17 cellular contexts compared by ENCODE assay signal in the genomic region with DNA sequence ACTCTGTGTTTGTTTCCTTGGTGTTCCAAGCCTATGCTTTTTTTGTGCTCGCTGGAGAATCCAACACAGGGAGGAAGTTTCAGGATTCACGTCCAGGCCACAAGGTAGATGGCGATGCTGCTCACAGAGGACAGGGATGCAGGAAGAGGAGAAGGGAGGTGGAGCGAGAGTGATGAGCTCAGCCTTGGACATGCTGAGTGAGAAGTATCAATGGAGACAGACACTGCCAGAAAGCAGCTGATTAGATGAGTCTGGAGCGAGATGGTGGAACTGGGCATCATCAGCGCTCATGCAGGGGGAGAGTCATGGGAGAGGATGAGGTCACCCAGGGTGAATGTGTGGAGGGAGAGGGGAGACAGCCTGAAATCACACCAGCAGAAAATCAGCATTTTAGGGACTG.
DNase-seq lines count a peak whose midpoint lies in the region; ATAC-seq, FAIRE-seq and TF ChIP-seq lines count a peak whose summit lies in the region.
"Had no signal": no experiment of that assay in that cellular context is flagged by ENCODE, and none has a peak within 500 bp of the region (broad histone marks: within the 10 kb centered on the region; RNA-seq: fewer than 3 reads in every experiment).

No MANE protein-coding gene starts in this region.

- H2AFZ ChIP-seq in K562 (ENCODE audit: low read depth, low read length): no peak overlapping the region

- TF ChIP-seq POLR2A in K562 (conservative IDR thresholded peaks at IDR 0.05) (no peak), gastroesophageal sphincter (IDR thresholded peaks at IDR 0.05) (no peak)

- H3K27me3 ChIP-seq in K562 (ENCODE audit: control insufficient read depth in 2 of 2, insufficient read depth in 2 of 2, low read length in 2 of 2) (no peaks in the 10 kb centered on the region), right cardiac atrium (ENCODE audit: control insufficient read depth, insufficient read depth) (no peaks in the 10 kb centered on the region), gastroesophageal sphincter (no peaks in the 10 kb centered on the region)
- H3K27me3 ChIP-seq: uterus had no signal

- no peaks in the 10 kb centered on the region for H3K9me3 Mint-ChIP-seq in progenitor cell of endocrine pancreas (ENCODE audit: low read depth)
- H3K9me3 Mint-ChIP-seq: activated CD8-positive, alpha-beta T cell treated with anti-CD3 and anti-CD28 coated beads for 36 hours; activated naive CD8-positive, alpha-beta T cell treated with anti-CD3 and anti-CD28 coated beads, Interleukin-2, amount 50 U/mL, for 24 hours; stimulated activated naive CD8-positive, alpha-beta T cell treated with anti-CD3 and anti-CD28 coated beads, Interleukin-15, Interleukin-2, amounts not matched to agents 100 ng/mL and 50 ng/mL, for 24 hours had no signal

- TF ChIP-seq CTCF in K562 (IDR thresholded peaks at IDR 0.05 in 2 of 3, conservative IDR thresholded peaks at IDR 0.05 in 1 of 3; ENCODE audit: insufficient read depth in 2 of 3, low read depth in 1 of 3, low read length in 3 of 3): no peak
- TF ChIP-seq CTCF in progenitor cell of endocrine pancreas (IDR thresholded peaks at IDR 0.05; ENCODE audit: unreplicated experiment): no peak
- TF ChIP-seq CTCF in gastroesophageal sphincter (IDR thresholded peaks at IDR 0.05): no peak

- FAIRE-seq in K562 (lab: Jason Lieb, UNC): no peak

- DNase-seq in GM03348 (ENCODE audit: low spot score): peak; percentile 21
- DNase-seq in K562 (ENCODE audit: extremely low read depth in 1 of 4, low spot score in 3 of 4): peak in 2 of 4 experiments; percentile 31 to 32
- DNase-seq in right cardiac atrium: peak in 2 of 3 donors; percentile 37 to 73
- no peak for DNase-seq in progenitor cell of endocrine pancreas (ENCODE audit: low spot score, unreplicated experiment)
- DNase-seq in NCI-H2107 treated with DMSO at 0.1 percent for 48 hours (lab: John Stamatoyannopoulos, UW; ENCODE audit: unreplicated experiment): no peak
- DNase-seq: activated CD8-positive, alpha-beta T cell treated with anti-CD3 and anti-CD28 coated beads for 36 hours; activated naive CD8-positive, alpha-beta T cell treated with anti-CD3 and anti-CD28 coated beads, Interleukin-2, amount 50 U/mL, for 24 hours; left colon; NCI-H1930; NCI-H524 treated with DMSO at 0.1 percent for 48 hours; uterus had no signal

- intact Hi-C loops in K562 (cut with micrococcal nuclease): no loop called here
- intact Hi-C loops in right cardiac atrium (cut with DNase I): no loop called here

- 36% methylated on average over 6 of the region's 6 CpGs for WGBS in K562 (ENCODE audit: insufficient coverage, low coverage, missing lambda C conversion rate)
- 39% methylated on average over 6 of the region's 6 CpGs for WGBS in right cardiac atrium
- 53 to 58% methylated on average over 2 to 4 of the region's 6 CpGs for WGBS in gastroesophageal sphincter (ENCODE audit: low coverage in 1 of 2), 2 donors

- ATAC-seq in K562 (peak; percentile 27; the same call in 2 of the 3 replicates), right cardiac atrium (peak; percentile 78 to 81), gastroesophageal sphincter (no peak), GM21529 (IDR thresholded peaks at IDR 0.05; ENCODE audit: unreplicated experiment) (no peak), HG03571 (IDR thresholded peaks at IDR 0.05; ENCODE audit: unreplicated experiment) (no peak)
- ATAC-seq: activated CD8-positive, alpha-beta T cell treated with anti-CD3 and anti-CD28 coated beads for 36 hours; activated naive CD8-positive, alpha-beta T cell treated with anti-CD3 and anti-CD28 coated beads, Interleukin-2, amount 50 U/mL, for 24 hours; left colon had no signal

- no peak for TF ChIP-seq EP300 in K562 (IDR thresholded peaks at IDR 0.05; ENCODE audit: low read length)
- no peak for TF ChIP-seq EP300 in gastroesophageal sphincter (IDR thresholded peaks at IDR 0.05)

- peaks cover 2% of the 10 kb centered on the region for H3K4me1 Mint-ChIP-seq in progenitor cell of endocrine pancreas (ENCODE audit: low read depth)

- H3K9me1 ChIP-seq in K562 (ENCODE audit: control insufficient read depth, insufficient read depth, low read length): no peaks in the 10 kb centered on the region

- no peaks in the 10 kb centered on the region for H3K79me2 ChIP-seq in K562 (ENCODE audit: control insufficient read depth, insufficient read depth, low read length)

- H3K4me2 ChIP-seq in K562 (ENCODE audit: insufficient read depth, low read length): no peak overlapping the region

- peak overlapping the region; percentile 9 for H3K27ac Mint-ChIP-seq in progenitor cell of endocrine pancreas
- H3K27ac Mint-ChIP-seq: activated CD8-positive, alpha-beta T cell treated with anti-CD3 and anti-CD28 coated beads for 36 hours; activated naive CD8-positive, alpha-beta T cell treated with anti-CD3 and anti-CD28 coated beads, Interleukin-2, amount 50 U/mL, for 24 hours; stimulated activated naive CD8-positive, alpha-beta T cell treated with anti-CD3 and anti-CD28 coated beads, Interleukin-15, Interleukin-2, amounts not matched to agents 100 ng/mL and 50 ng/mL, for 24 hours had no signal

- in situ Hi-C loops in K562 (cut with MboI): no loop called here

- H3K27ac ChIP-seq in K562 (ENCODE audit: extremely low read depth, low read depth, low read length) (no peak overlapping the region), right cardiac atrium (ENCODE audit: low read length) (no peak overlapping the region), gastroesophageal sphincter (no peak overlapping the region)
- H3K27ac ChIP-seq: epithelial cell of prostate, prostate gland, uterus had no signal

- no peaks in the 10 kb centered on the region for H3K36me3 Mint-ChIP-seq in progenitor cell of endocrine pancreas (ENCODE audit: insufficient read depth)

- H4K20me1 ChIP-seq in K562 (replicated peaks; ENCODE audit: control insufficient read depth, insufficient read depth, low read length): no peaks in the 10 kb centered on the region

- POLR2A ChIA-PET in K562 (lab: Yijun Ruan, JAX): interaction anchor here (0.6 to 3.2 kb wide), 3 partner anchors 16 to 108 kb away, joined by 4 to 13 read pairs (median 6); no protein-coding TSS in a partner anchor

- H3K9ac ChIP-seq in K562 (ENCODE audit: insufficient read depth in 1 of 2, low read depth in 2 of 2, low read length in 2 of 2): no peak overlapping the region; a peak in 1 of 4 replicates

- no peaks in the 10 kb centered on the region for H3K27me3 Mint-ChIP-seq in progenitor cell of endocrine pancreas
- H3K27me3 Mint-ChIP-seq: activated CD8-positive, alpha-beta T cell treated with anti-CD3 and anti-CD28 coated beads for 36 hours; activated naive CD8-positive, alpha-beta T cell treated with anti-CD3 and anti-CD28 coated beads, Interleukin-2, amount 50 U/mL, for 24 hours; stimulated activated naive CD8-positive, alpha-beta T cell treated with anti-CD3 and anti-CD28 coated beads, Interleukin-15, Interleukin-2, amounts not matched to agents 100 ng/mL and 50 ng/mL, for 24 hours had no signal

- H3K36me3 ChIP-seq in K562 (ENCODE audit: control insufficient read depth, insufficient read depth, low read length): no peaks in the 10 kb centered on the region
- H3K36me3 ChIP-seq in gastroesophageal sphincter: no peaks in the 10 kb centered on the region
- H3K36me3 ChIP-seq: prostate gland, uterus had no signal

- no peak for TF ChIP-seq RAD21 in K562 (CRISPR knock-in tag; conservative IDR thresholded peaks at IDR 0.05 in 1 of 2, IDR thresholded peaks at IDR 0.05 in 1 of 2)

- no peak overlapping the region for H3K4me3 Mint-ChIP-seq in progenitor cell of endocrine pancreas (ENCODE audit: low read depth)
- H3K4me3 Mint-ChIP-seq: activated CD8-positive, alpha-beta T cell treated with anti-CD3 and anti-CD28 coated beads for 36 hours; activated naive CD8-positive, alpha-beta T cell treated with anti-CD3 and anti-CD28 coated beads, Interleukin-2, amount 50 U/mL, for 24 hours; stimulated activated naive CD8-positive, alpha-beta T cell treated with anti-CD3 and anti-CD28 coated beads, Interleukin-15, Interleukin-2, amounts not matched to agents 100 ng/mL and 50 ng/mL, for 24 hours had no signal

- BruUV-seq in K562 (replicated peaks; lab: Mats Ljungman, UMichigan): no TSS peak

- H3K4me1 ChIP-seq in K562 (replicated peaks in 1 of 2; ENCODE audit: control insufficient read depth in 2 of 2, insufficient read depth in 2 of 2, low read length in 2 of 2) (peaks cover 0 to 3% of the 10 kb centered on the region in 2 experiments; a peak in 2 of 5 replicates), right cardiac atrium (ENCODE audit: control insufficient read depth, insufficient read depth, low read length) (peaks cover 2% of the 10 kb centered on the region), gastroesophageal sphincter (no peaks in the 10 kb centered on the region)
- H3K4me1 ChIP-seq: prostate gland, uterus had no signal

- H3K9me3 ChIP-seq in K562 (replicated peaks; ENCODE audit: control insufficient read depth, insufficient read depth, low read depth, low read length): no peaks in the 10 kb centered on the region
- no peaks in the 10 kb centered on the region for H3K9me3 ChIP-seq in right cardiac atrium (ENCODE audit: control insufficient read depth, low read length)
- no peaks in the 10 kb centered on the region for H3K9me3 ChIP-seq in gastroesophageal sphincter
- H3K9me3 ChIP-seq: prostate gland, uterus had no signal

- CTCF ChIA-PET in K562 (lab: Yijun Ruan, JAX; ENCODE audit: low intra/inter-chr PET ratio): no interaction called here

- H3K4me3 ChIP-seq in K562: no peak overlapping the region
- no peak overlapping the region for H3K4me3 ChIP-seq in right cardiac atrium (ENCODE audit: low read length)
- H3K4me3 ChIP-seq in gastroesophageal sphincter: no peak overlapping the region
- H3K4me3 ChIP-seq: prostate gland, uterus had no signal

TF ChIP-seq in K562, 482 proteins besides CTCF, POLR2A, EP300 and RAD21 (continues in another document):
- 0 out of 2 replicates have a peak, but pooled peaks have one; percentile 50 for TF ChIP-seq SMARCA4 (IDR thresholded peaks at IDR 0.05)
- TF ChIP-seq CBFA2T3 (IDR thresholded peaks at IDR 0.05): peak; percentile 72
- TF ChIP-seq POLR2G (IDR thresholded peaks at IDR 0.05; ENCODE audit: low read depth, low read length): no peak
- TF ChIP-seq CBFA2T2 (conservative IDR thresholded peaks at IDR 0.05): peak; percentile 52
- TF ChIP-seq MAX (CRISPR knock-in tag; IDR thresholded peaks at IDR 0.05): no peak

Comparison
In these comparisons a context has a peak if more than half of its experiments do, and no peak if none do; other contexts are left out.
1. DNase-seq: peak in GM03348 (single experiment) and right cardiac atrium (2 of 3); none in progenitor cell of endocrine pancreas (single experiment) and NCI-H2107 treated with DMSO at 0.1 percent for 48 hours (single experiment).
2. ATAC-seq: peak in K562 (single experiment) and right cardiac atrium (2 of 2); none in gastroesophageal sphincter (single experiment), GM21529 (single experiment) and HG03571 (single experiment).